In the genomic region with DNA sequence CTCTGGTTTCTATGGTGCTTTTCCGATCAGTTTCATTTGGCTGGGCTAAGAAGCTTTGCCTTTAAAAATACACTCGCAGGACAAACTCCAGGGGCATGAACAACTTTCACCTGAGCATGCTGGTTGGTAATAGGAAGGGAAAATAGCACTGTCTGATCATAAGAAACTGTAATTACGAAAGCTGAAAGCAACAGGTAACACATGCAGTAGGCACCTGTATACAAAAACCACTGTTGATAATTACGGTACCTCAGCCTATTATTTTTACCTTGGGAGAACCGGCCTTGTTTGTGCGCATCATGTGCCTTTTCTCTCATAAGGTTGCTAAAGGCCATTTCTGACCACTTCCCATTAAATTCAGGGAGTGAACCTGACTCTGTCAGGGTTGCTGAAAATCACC, we compare ENCODE assay signal across 1 cellular context.
TF ChIP-seq lines count a peak whose summit lies in the region.

No MANE protein-coding gene starts in this region.

TF ChIP-seq in K562, 482 proteins besides CTCF, POLR2A, EP300 and RAD21:
- no peak for TF ChIP-seq SIX5 (IDR thresholded peaks at IDR 0.05; ENCODE audit: borderline replicate concordance in 1 of 2, insufficient read depth in 1 of 2, low read depth in 1 of 2, low read length in 2 of 2)
- TF ChIP-seq XRCC5 (IDR thresholded peaks at IDR 0.05; ENCODE audit: low read depth, low read length) = no peak
- no peak for TF ChIP-seq ZNF253 (CRISPR knock-in tag; conservative IDR thresholded peaks at IDR 0.05)
- TF ChIP-seq POLR2AphosphoS5 (IDR thresholded peaks at IDR 0.05; ENCODE audit: control insufficient read depth, insufficient read depth, low read depth, low read length) = no peak
- no peak for TF ChIP-seq ZNF589 (CRISPR knock-in tag; IDR thresholded peaks at IDR 0.05; ENCODE audit: low read depth)
- TF ChIP-seq, protein P1, sequence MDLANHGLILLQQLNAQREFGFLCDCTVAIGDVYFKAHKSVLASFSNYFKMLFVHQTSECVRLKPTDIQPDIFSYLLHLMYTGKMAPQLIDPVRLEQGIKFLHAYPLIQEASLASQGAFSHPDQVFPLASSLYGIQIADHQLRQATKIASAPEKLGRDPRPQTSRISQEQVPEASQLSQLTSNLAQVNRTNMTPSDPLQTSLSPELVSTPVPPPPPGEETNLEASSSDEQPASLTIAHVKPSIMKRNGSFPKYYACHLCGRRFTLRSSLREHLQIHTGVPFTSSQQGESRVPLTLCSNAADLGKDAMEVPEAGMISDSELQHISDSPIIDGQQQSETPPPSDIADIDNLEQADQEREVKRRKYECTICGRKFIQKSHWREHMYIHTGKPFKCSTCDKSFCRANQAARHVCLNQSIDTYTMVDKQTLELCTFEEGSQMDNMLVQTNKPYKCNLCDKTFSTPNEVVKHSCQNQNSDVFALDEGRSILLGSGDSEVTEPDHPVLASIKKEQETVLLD (IDR thresholded peaks at IDR 0.05) = no peak
- TF ChIP-seq LEF1 (IDR thresholded peaks at IDR 0.05) = no peak
- TF ChIP-seq ELF1 (tag; IDR thresholded peaks at IDR 0.05) = no peak
- TF ChIP-seq ESRRA (IDR thresholded peaks at IDR 0.05; ENCODE audit: borderline replicate concordance, low read depth) = no peak
- TF ChIP-seq ZNF766 (CRISPR knock-in tag; conservative IDR thresholded peaks at IDR 0.05) = no peak
- TF ChIP-seq TGIF2 (CRISPR knock-in tag; IDR thresholded peaks at IDR 0.05) = no peak
- no peak for TF ChIP-seq ZNF76 (CRISPR knock-in tag; IDR thresholded peaks at IDR 0.05; ENCODE audit: borderline replicate concordance)
- no peak for TF ChIP-seq ZC3H11A (IDR thresholded peaks at IDR 0.05; ENCODE audit: low read depth, low read length)
- TF ChIP-seq RFX7 (CRISPR knock-in tag; IDR thresholded peaks at IDR 0.05) = no peak
- TF ChIP-seq, protein P2, sequence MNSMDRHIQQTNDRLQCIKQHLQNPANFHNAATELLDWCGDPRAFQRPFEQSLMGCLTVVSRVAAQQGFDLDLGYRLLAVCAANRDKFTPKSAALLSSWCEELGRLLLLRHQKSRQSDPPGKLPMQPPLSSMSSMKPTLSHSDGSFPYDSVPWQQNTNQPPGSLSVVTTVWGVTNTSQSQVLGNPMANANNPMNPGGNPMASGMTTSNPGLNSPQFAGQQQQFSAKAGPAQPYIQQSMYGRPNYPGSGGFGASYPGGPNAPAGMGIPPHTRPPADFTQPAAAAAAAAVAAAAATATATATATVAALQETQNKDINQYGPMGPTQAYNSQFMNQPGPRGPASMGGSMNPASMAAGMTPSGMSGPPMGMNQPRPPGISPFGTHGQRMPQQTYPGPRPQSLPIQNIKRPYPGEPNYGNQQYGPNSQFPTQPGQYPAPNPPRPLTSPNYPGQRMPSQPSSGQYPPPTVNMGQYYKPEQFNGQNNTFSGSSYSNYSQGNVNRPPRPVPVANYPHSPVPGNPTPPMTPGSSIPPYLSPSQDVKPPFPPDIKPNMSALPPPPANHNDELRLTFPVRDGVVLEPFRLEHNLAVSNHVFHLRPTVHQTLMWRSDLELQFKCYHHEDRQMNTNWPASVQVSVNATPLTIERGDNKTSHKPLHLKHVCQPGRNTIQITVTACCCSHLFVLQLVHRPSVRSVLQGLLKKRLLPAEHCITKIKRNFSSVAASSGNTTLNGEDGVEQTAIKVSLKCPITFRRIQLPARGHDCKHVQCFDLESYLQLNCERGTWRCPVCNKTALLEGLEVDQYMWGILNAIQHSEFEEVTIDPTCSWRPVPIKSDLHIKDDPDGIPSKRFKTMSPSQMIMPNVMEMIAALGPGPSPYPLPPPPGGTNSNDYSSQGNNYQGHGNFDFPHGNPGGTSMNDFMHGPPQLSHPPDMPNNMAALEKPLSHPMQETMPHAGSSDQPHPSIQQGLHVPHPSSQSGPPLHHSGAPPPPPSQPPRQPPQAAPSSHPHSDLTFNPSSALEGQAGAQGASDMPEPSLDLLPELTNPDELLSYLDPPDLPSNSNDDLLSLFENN (IDR thresholded peaks at IDR 0.05; ENCODE audit: low read depth in 2 of 2, low read length in 2 of 2) = no peak
- no peak for TF ChIP-seq STAT5B (CRISPR knock-in tag; IDR thresholded peaks at IDR 0.05)
- TF ChIP-seq, protein P3, sequence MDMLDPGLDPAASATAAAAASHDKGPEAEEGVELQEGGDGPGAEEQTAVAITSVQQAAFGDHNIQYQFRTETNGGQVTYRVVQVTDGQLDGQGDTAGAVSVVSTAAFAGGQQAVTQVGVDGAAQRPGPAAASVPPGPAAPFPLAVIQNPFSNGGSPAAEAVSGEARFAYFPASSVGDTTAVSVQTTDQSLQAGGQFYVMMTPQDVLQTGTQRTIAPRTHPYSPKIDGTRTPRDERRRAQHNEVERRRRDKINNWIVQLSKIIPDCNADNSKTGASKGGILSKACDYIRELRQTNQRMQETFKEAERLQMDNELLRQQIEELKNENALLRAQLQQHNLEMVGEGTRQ (CRISPR knock-in tag; IDR thresholded peaks at IDR 0.05) = no peak
- no peak for TF ChIP-seq GTF2E2 (tag; IDR thresholded peaks at IDR 0.05)
- TF ChIP-seq, protein P4, sequence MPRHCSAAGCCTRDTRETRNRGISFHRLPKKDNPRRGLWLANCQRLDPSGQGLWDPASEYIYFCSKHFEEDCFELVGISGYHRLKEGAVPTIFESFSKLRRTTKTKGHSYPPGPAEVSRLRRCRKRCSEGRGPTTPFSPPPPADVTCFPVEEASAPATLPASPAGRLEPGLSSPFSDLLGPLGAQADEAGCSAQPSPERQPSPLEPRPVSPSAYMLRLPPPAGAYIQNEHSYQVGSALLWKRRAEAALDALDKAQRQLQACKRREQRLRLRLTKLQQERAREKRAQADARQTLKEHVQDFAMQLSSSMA (CRISPR knock-in tag; IDR thresholded peaks at IDR 0.05) = no peak
- TF ChIP-seq ZNF583 (CRISPR knock-in tag; IDR thresholded peaks at IDR 0.05) = no peak
